In genomic region chr1:30707412-30708360, GRCh38 we compare ENCODE assay signal across 8 cellular contexts. TPM values are rescaled to one million over a fixed set of nuclear protein-coding genes. Genes with fewer than 3 reads are reported as not detected.
DNase-seq lines count a peak whose midpoint lies in the region; ATAC-seq and TF ChIP-seq lines count a peak whose summit lies in the region.

No MANE protein-coding gene starts in this region.

- H3K27ac ChIP-seq in SU-DHL-6 (ENCODE audit: low read depth, low read length), result no peak overlapping the region
- H3K27ac ChIP-seq in left ventricle myocardium inferior (replicated peaks), result no peak overlapping the region

- H3K36me3 ChIP-seq in SU-DHL-6 (ENCODE audit: low read length), result no peaks in the 10 kb centered on the region
- no peaks in the 10 kb centered on the region for H3K36me3 ChIP-seq in left ventricle myocardium inferior

- TF ChIP-seq CTCF in GM10248 (IDR thresholded peaks at IDR 0.05; ENCODE audit: control extremely low read depth, extremely low read depth, low read depth, missing control alignments), result peak; percentile 84
- TF ChIP-seq CTCF in SU-DHL-6 (IDR thresholded peaks at IDR 0.05; ENCODE audit: insufficient read depth, low read length, poor library complexity, severe bottlenecking), result peak; percentile 53
- peak; percentile 82 for TF ChIP-seq CTCF in left ventricle myocardium inferior (IDR thresholded peaks at IDR 0.05; ENCODE audit: borderline replicate concordance)
- peak; percentile 87 for TF ChIP-seq CTCF in retinal pigment epithelial cell (conservative IDR thresholded peaks at IDR 0.05; ENCODE audit: low read depth, low read length)

- intact Hi-C loops in left ventricle myocardium inferior (cut with micrococcal nuclease), result loop anchor here (10.0 kb wide), 1 partner anchor 1463 kb away; no protein-coding TSS in a partner anchor

- peak; percentile 81 for DNase-seq in GM10248 (ENCODE audit: extremely low spot score)
- DNase-seq in NCI-H1048 (lab: John Stamatoyannopoulos, UW), result peak; percentile 29
- DNase-seq in amniotic stem cell (lab: John Stamatoyannopoulos, UW), result peak; percentile 15
- DNase-seq in left ventricle myocardium inferior, result peak; percentile 67
- no peak for DNase-seq in retinal pigment epithelial cell (ENCODE audit: low read depth)

- H3F3A ChIP-seq in SU-DHL-6 (ENCODE audit: insufficient read depth), result no peaks in the 10 kb centered on the region

- H3K9ac ChIP-seq in SU-DHL-6 (ENCODE audit: low read length), result no peak overlapping the region

- CTCF ChIA-PET in GM10248 (lab: Yijun Ruan, JAX), result interaction anchor here (0.8 to 2.6 kb wide), 18 partner anchors 9 to 1827 kb away, joined by 3 to 16 read pairs (median 5); partner anchors contain the start of gene PTPRU

- H3K4me3 ChIP-seq in SU-DHL-6 (ENCODE audit: insufficient read depth, low read length, poor library complexity, severe bottlenecking) (no peak overlapping the region), left ventricle myocardium inferior (no peak overlapping the region), retinal pigment epithelial cell (ENCODE audit: low read length) (no peak overlapping the region)

- no peak for ATAC-seq in HG03571 (IDR thresholded peaks at IDR 0.05; ENCODE audit: unreplicated experiment)
- ATAC-seq in GM19324 (IDR thresholded peaks at IDR 0.05; ENCODE audit: low FRiP score, unreplicated experiment), result no peak

- H2AFZ ChIP-seq in SU-DHL-6 (ENCODE audit: low read depth, low read length, severe bottlenecking), result no peak overlapping the region

- no peaks in the 10 kb centered on the region for H3K27me3 ChIP-seq in SU-DHL-6 (ENCODE audit: low read length)
- H3K27me3 ChIP-seq in left ventricle myocardium inferior (ENCODE audit: low read depth), result peaks cover 25% of the 10 kb centered on the region

- POLR2A ChIA-PET in GM10248 (lab: Yijun Ruan, JAX), result interaction anchor here (0.6 kb wide), 1 partner anchor 1849 kb away, joined by 8 read pairs; no protein-coding TSS in a partner anchor

- H4K20me1 ChIP-seq in SU-DHL-6 (ENCODE audit: low read depth, low read length), result no peaks in the 10 kb centered on the region

- H3K79me2 ChIP-seq in SU-DHL-6 (ENCODE audit: insufficient read depth, low read length), result no peaks in the 10 kb centered on the region

- H3K4me2 ChIP-seq in SU-DHL-6 (ENCODE audit: low read depth, low read length, poor library complexity, severe bottlenecking), result no peak overlapping the region

- H3K4me1 ChIP-seq in left ventricle myocardium inferior, result peaks cover 36% of the 10 kb centered on the region

- H3K9me3 ChIP-seq in SU-DHL-6 (ENCODE audit: insufficient read depth, low read length) (no peaks in the 10 kb centered on the region), left ventricle myocardium inferior (replicated peaks) (no peaks in the 10 kb centered on the region)

- H3K9me2 ChIP-seq in SU-DHL-6 (replicated peaks; ENCODE audit: insufficient read depth, low read length), result no peaks in the 10 kb centered on the region

RNA-seq across cellular contexts. Expression of gene MATN1, which starts 15.7 kb away (rescaled TPM):
- total RNA-seq in left ventricle myocardium inferior, result not detected

RNA-seq across cellular contexts. Expression of gene LAPTM5, which starts 49.9 kb away (rescaled TPM):
- total RNA-seq in left ventricle myocardium inferior, result 18.8 TPM
